ENCODE assay signal across 9 cellular contexts in genomic region chr3:23834082-23834870, GRCh38. TPM values are rescaled to one million over a fixed set of nuclear protein-coding genes. Genes with fewer than 3 reads are reported as not detected.
DNase-seq lines count a peak whose midpoint lies in the region; ATAC-seq and TF ChIP-seq lines count a peak whose summit lies in the region.
"Had no signal": no experiment of that assay in that cellular context is flagged by ENCODE, and none has a peak within 500 bp of the region (broad histone marks: within the 10 kb centered on the region; RNA-seq: fewer than 3 reads in every experiment).

No MANE protein-coding gene starts in this region.

- BruUV-seq in A673 (replicated peaks; lab: Mats Ljungman, UMichigan), result no TSS peak
- BruUV-seq in Panc1 (replicated peaks; lab: Mats Ljungman, UMichigan), result TSS peak; percentile 8

- CTCF ChIA-PET in A673 (lab: Charles Lee), result interaction anchor here (0.7 to 0.8 kb wide), 2 partner anchors 54 to 69 kb away, joined by 3 to 4 read pairs; no protein-coding TSS in a partner anchor
- CTCF ChIA-PET in Panc1 (lab: Charles Lee), result no interaction called here

- H3K4me1 ChIP-seq in A673 (ENCODE audit: insufficient read depth, low read length, poor library complexity, severe bottlenecking) (peaks cover 31% of the 10 kb centered on the region), Panc1 (ENCODE audit: control insufficient read depth, insufficient read depth, low read length) (no peaks in the 10 kb centered on the region; the same call in none of the 2 replicates), heart right ventricle (peaks cover 0 to 66% (median 49%) of the 10 kb centered on the region in 9 donors), thyroid gland (peaks cover 18 to 40% of the 10 kb centered on the region in 2 donors)

- H3K9me3 ChIP-seq in A673 (ENCODE audit: low read depth, low read length, poor library complexity, severe bottlenecking) (no peaks in the 10 kb centered on the region), Panc1 (ENCODE audit: control insufficient read depth, insufficient read depth, low read depth, low read length) (no peaks in the 10 kb centered on the region), heart right ventricle (no peaks in the 10 kb centered on the region), thyroid gland (no peaks in the 10 kb centered on the region)
- H3K9me3 ChIP-seq: MG63 had no signal

- in situ Hi-C loops in Panc1 (cut with HindIII; ENCODE audit: low pct_unique_long_range_greater_than_20kb, low sequenced_read_pairs), result no loop called here

- POLR2A ChIA-PET in A673 (lab: Charles Lee; ENCODE audit: low non-redundant PET), result interaction anchor here (0.6 kb wide), 1 partner anchor 27 kb away, joined by 3 read pairs; no protein-coding TSS in a partner anchor
- POLR2A ChIA-PET in Panc1 (lab: Charles Lee), result no interaction called here

- DNase-seq in A673 (ENCODE audit: low spot score), result peak; percentile 12
- no peak for DNase-seq in Panc1 (ENCODE audit: low read depth, low spot score)
- no peak for DNase-seq in heart right ventricle
- DNase-seq in activated T-cell treated with anti-CD3 and anti-CD28 coated beads, Interleukin-2, amount 50 U/mL, for 1 hour, result no peak
- DNase-seq in coronary artery (ENCODE audit: low spot score), result no peak
- no peak for DNase-seq in thyroid gland
- DNase-seq in NCI-H146 (lab: John Stamatoyannopoulos, UW), result no peak
- DNase-seq: MG63 had no signal

- no peak overlapping the region for H3K4me3 ChIP-seq in A673 (ENCODE audit: low read depth, low read length, poor library complexity, severe bottlenecking)
- no peak overlapping the region for H3K4me3 ChIP-seq in Panc1 (ENCODE audit: low read depth in 2 of 2, low read length in 2 of 2)
- H3K4me3 ChIP-seq in heart right ventricle, result no peak overlapping the region
- H3K4me3 ChIP-seq in coronary artery, result no peak overlapping the region
- H3K4me3 ChIP-seq in thyroid gland (replicated peaks in 1 of 3), result no peak overlapping the region
- H3K4me3 ChIP-seq: MG63 had no signal

- intact Hi-C loops in A673 (cut with micrococcal nuclease; ENCODE audit: unreplicated experiment), result no loop called here
- intact Hi-C loops in Panc1 (cut with micrococcal nuclease; ENCODE audit: unreplicated experiment), result no loop called here
- intact Hi-C loops in heart right ventricle (cut with DNase I), result no loop called here
- intact Hi-C loops in thyroid gland (cut with DNase I), result no loop called here

- TF ChIP-seq CTCF in A673 (conservative IDR thresholded peaks at IDR 0.05; ENCODE audit: low read depth, low read length), result peak; percentile 49
- peak; percentile 37 for TF ChIP-seq CTCF in GM12872 (IDR thresholded peaks at IDR 0.05; ENCODE audit: insufficient read depth, low read depth, low read length)
- peak; percentile 38; the same call in 1 of the 2 replicates for TF ChIP-seq CTCF in Panc1 (IDR thresholded peaks at IDR 0.05)
- peak in 6 of 9 donors; percentile 25 to 50 (median 38) for TF ChIP-seq CTCF in heart right ventricle (IDR thresholded peaks at IDR 0.05)
- TF ChIP-seq CTCF in coronary artery (IDR thresholded peaks at IDR 0.05), result no peak
- TF ChIP-seq CTCF in thyroid gland (IDR thresholded peaks at IDR 0.05), result peak in 1 of 6 experiments; percentile 15

- 53 to 64% methylated on average over 2 of the region's 2 CpGs for WGBS in heart right ventricle, 2 donors
- WGBS in thyroid gland, 2 donors, result 80 to 81% methylated on average over 2 of the region's 2 CpGs

- ATAC-seq in Panc1 (no peak), heart right ventricle (peak in 1 of 8 donors; percentile 23)

- H3K27ac ChIP-seq in A673 (ENCODE audit: low read depth, low read length, poor library complexity, severe bottlenecking), result no peak overlapping the region
- no peak overlapping the region for H3K27ac ChIP-seq in Panc1 (ENCODE audit: low read length)
- H3K27ac ChIP-seq in heart right ventricle, result peak overlapping the region in 1 of 10 donors; percentile 13
- H3K27ac ChIP-seq in coronary artery, result no peak overlapping the region
- H3K27ac ChIP-seq in thyroid gland, result no peak overlapping the region

- H3K36me3 ChIP-seq in A673 (ENCODE audit: insufficient read depth, low read length, poor library complexity, severe bottlenecking), result no peaks in the 10 kb centered on the region
- no peaks in the 10 kb centered on the region; the same call in 1 of the 2 replicates for H3K36me3 ChIP-seq in Panc1 (ENCODE audit: control insufficient read depth, insufficient read depth, low read length)
- no peaks in the 10 kb centered on the region for H3K36me3 ChIP-seq in heart right ventricle
- H3K36me3 ChIP-seq in thyroid gland, result no peaks in the 10 kb centered on the region
- H3K36me3 ChIP-seq: MG63 had no signal

- no peak for TF ChIP-seq POLR2A in thyroid gland (IDR thresholded peaks at IDR 0.05)

- no peaks in the 10 kb centered on the region for H3K27me3 ChIP-seq in A673 (replicated peaks; ENCODE audit: insufficient read depth, low read depth, low read length, poor library complexity)
- no peaks in the 10 kb centered on the region for H3K27me3 ChIP-seq in Panc1 (ENCODE audit: control insufficient read depth, insufficient read depth, low read length)
- no peaks in the 10 kb centered on the region for H3K27me3 ChIP-seq in heart right ventricle
- no peaks in the 10 kb centered on the region for H3K27me3 ChIP-seq in thyroid gland
- H3K27me3 ChIP-seq: MG63 had no signal

RNA-seq across cellular contexts. Expression of gene UBE2E1, which starts 28.5 kb away (rescaled TPM):
- total RNA-seq in A673 (2021) (144 and 152 TPM in 2 replicates), Panc1 (2021; ENCODE audit: unreplicated experiment) (127 TPM), heart right ventricle (10 to 100 TPM; 59.7 to 88.8 (median 65.9) TPM), thyroid gland (10 to 100 TPM; 61.6 to 88.4 (median 79.6) TPM)
- polyA plus RNA-seq in Panc1 (2012; ENCODE audit: insufficient read length), result 103 TPM
- 10 to 100 TPM; 45.2 to 64.9 TPM for polyA plus RNA-seq in heart right ventricle
